In the genomic region with DNA sequence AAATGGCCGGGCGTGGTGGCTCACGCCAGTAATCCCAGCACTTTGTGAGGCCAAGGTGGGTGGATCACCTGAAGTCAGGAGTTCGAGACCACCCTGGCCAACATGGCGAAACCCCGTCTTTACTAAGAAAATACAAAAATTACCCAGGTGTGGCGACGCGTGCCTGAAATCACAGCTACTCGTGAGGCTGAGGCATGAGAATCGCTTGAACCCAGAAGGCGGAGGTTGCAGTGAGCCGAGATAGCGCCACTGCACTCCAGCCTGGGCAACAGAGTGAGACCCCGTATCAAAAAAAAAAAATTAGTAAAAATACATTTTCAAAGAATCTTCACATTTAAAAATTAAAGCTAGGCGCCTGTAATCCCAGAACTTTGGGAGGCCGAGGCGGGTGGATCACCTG, we compare ENCODE assay signal across 8 cellular contexts.
DNase-seq lines count a peak whose midpoint lies in the region; ATAC-seq and TF ChIP-seq lines count a peak whose summit lies in the region.
"Not testable (repeated sequence)": the region's sequence is repeated elsewhere in the genome, so short reads cannot be mapped to it uniquely, and the experiment has no call there.

No MANE protein-coding gene starts in this region.

- not testable (repeated sequence) for H3F3A ChIP-seq in GM23248 (ENCODE audit: insufficient read depth)

- POLR2A ChIA-PET in A673 (lab: Charles Lee; ENCODE audit: low non-redundant PET) = not testable (repeated sequence)
- POLR2A ChIA-PET in activated CD4-positive, alpha-beta memory T cell treated with anti-CD3 and anti-CD28 coated beads, Interleukin-2, amount 10 ng/mL, durations not matched to agents 7 days and 5 days (lab: Charles Lee) = interaction anchor here (0.8 to 6.4 kb wide), 6 partner anchors 16 to 81 kb away, joined by 3 to 49 read pairs (median 4); a partner anchor contains a TSS

- H3K4me3 ChIP-seq in A673 (ENCODE audit: low read depth, low read length, poor library complexity, severe bottlenecking); RWPE2 (ENCODE audit: severe bottlenecking); effector memory CD4-positive, alpha-beta T cell (ENCODE audit: insufficient read depth, low read depth, low read length, poor library complexity, severe bottlenecking): not testable (repeated sequence)
- peak overlapping the region; percentile 74; the same call in 1 of the 2 replicates for H3K4me3 ChIP-seq in GM23248
- peak overlapping the region; percentile 52 to 63 for H3K4me3 ChIP-seq in testis

- not testable (repeated sequence) for H3K9me3 Mint-ChIP-seq in activated CD4-positive, alpha-beta memory T cell treated with anti-CD3 and anti-CD28 coated beads, Interleukin-2, amount 10 ng/mL, durations not matched to agents 7 days and 5 days; activated naive CD8-positive, alpha-beta T cell treated with anti-CD3 and anti-CD28 coated beads for 36 hours
- H3K9me3 Mint-ChIP-seq in naive B cell = peaks cover 0 to 13% (median 3%) of the 10 kb centered on the region in 7 donors

- peak overlapping the region; percentile 94 for H3K27ac Mint-ChIP-seq in activated CD4-positive, alpha-beta memory T cell treated with anti-CD3 and anti-CD28 coated beads, Interleukin-2, amount 10 ng/mL, durations not matched to agents 7 days and 5 days
- peak overlapping the region; percentile 94 for H3K27ac Mint-ChIP-seq in activated naive CD8-positive, alpha-beta T cell treated with anti-CD3 and anti-CD28 coated beads for 36 hours
- H3K27ac Mint-ChIP-seq in naive B cell = peak overlapping the region in 3 of 6 donors; percentile 54 to 98 (median 59)

- WGBS in GM23248 (ENCODE audit: low coverage in 1 of 2, low lambda C conversion rate in 2 of 2, missing lambda C conversion rate in 2 of 2), 2 experiments = 94 to 96% methylated on average over 18 of the region's 18 CpGs
- 80 to 82% methylated on average over 18 of the region's 18 CpGs for WGBS in testis, 2 donors

- not testable (repeated sequence) for ATAC-seq in RWPE2 (ENCODE audit: low read depth); naive B cell (ENCODE audit: low read depth in 2 of 2)

- H3K36me3 Mint-ChIP-seq in activated CD4-positive, alpha-beta memory T cell treated with anti-CD3 and anti-CD28 coated beads, Interleukin-2, amount 10 ng/mL, durations not matched to agents 7 days and 5 days (ENCODE audit: low read depth) = peaks cover 18% of the 10 kb centered on the region
- peaks cover 16% of the 10 kb centered on the region for H3K36me3 Mint-ChIP-seq in activated naive CD8-positive, alpha-beta T cell treated with anti-CD3 and anti-CD28 coated beads for 36 hours
- H3K36me3 Mint-ChIP-seq in naive B cell = not testable (repeated sequence)

- BruUV-seq in A673 (replicated peaks; lab: Mats Ljungman, UMichigan) = not testable (repeated sequence)

- H3K27ac ChIP-seq in A673 (ENCODE audit: low read depth, low read length, poor library complexity, severe bottlenecking) (peak overlapping the region; percentile 88), GM23248 (0 out of 2 replicates have a peak overlapping the region, but pooled peaks have one; percentile 74), RWPE2 (ENCODE audit: poor library complexity, severe bottlenecking) (peak overlapping the region; percentile 69), testis (peak overlapping the region; percentile 51 to 87)
- peak overlapping the region; percentile 78 for H3K27ac ChIP-seq in effector memory CD4-positive, alpha-beta T cell (ENCODE audit: insufficient read depth, low read length, poor library complexity, severe bottlenecking)

- not testable (repeated sequence) for TF ChIP-seq POLR2A in testis (IDR thresholded peaks at IDR 0.05)

- not testable (repeated sequence) for H3K4me2 ChIP-seq in GM23248 (ENCODE audit: unreplicated experiment)

- not testable (repeated sequence) for H3K9ac ChIP-seq in GM23248

- not testable (repeated sequence) for H3K9me2 ChIP-seq in GM23248 (ENCODE audit: insufficient read depth)

- peak overlapping the region; percentile 95 for H2AFZ ChIP-seq in GM23248

- H4K20me1 ChIP-seq in GM23248 (ENCODE audit: insufficient read depth) = not testable (repeated sequence)

- H3K4me1 Mint-ChIP-seq in activated CD4-positive, alpha-beta memory T cell treated with anti-CD3 and anti-CD28 coated beads, Interleukin-2, amount 10 ng/mL, durations not matched to agents 7 days and 5 days = peaks cover 39% of the 10 kb centered on the region
- H3K4me1 Mint-ChIP-seq in activated naive CD8-positive, alpha-beta T cell treated with anti-CD3 and anti-CD28 coated beads for 36 hours = peaks cover 33% of the 10 kb centered on the region
- H3K4me1 Mint-ChIP-seq in naive B cell = peaks cover 15 to 24% (median 19%) of the 10 kb centered on the region in 3 donors

- intact Hi-C loops in A673 (cut with micrococcal nuclease; ENCODE audit: unreplicated experiment); testis (cut with DNase I; ENCODE audit: low total_unique reads): not testable (repeated sequence)

- not testable (repeated sequence) for H3K27me3 ChIP-seq in A673 (replicated peaks; ENCODE audit: insufficient read depth, low read depth, low read length, poor library complexity); GM23248 (replicated peaks; ENCODE audit: insufficient read depth); RWPE2 (ENCODE audit: insufficient read depth, poor library complexity, severe bottlenecking); effector memory CD4-positive, alpha-beta T cell (replicated peaks; ENCODE audit: control insufficient read depth, insufficient read depth, low read length, poor library complexity, severe bottlenecking); testis

- not testable (repeated sequence) for H3K4me3 Mint-ChIP-seq in activated CD4-positive, alpha-beta memory T cell treated with anti-CD3 and anti-CD28 coated beads, Interleukin-2, amount 10 ng/mL, durations not matched to agents 7 days and 5 days
- H3K4me3 Mint-ChIP-seq in activated naive CD8-positive, alpha-beta T cell treated with anti-CD3 and anti-CD28 coated beads for 36 hours = peak overlapping the region; percentile 87
- peak overlapping the region in 6 of 8 donors; percentile 15 to 97 (median 66) for H3K4me3 Mint-ChIP-seq in naive B cell

- CTCF ChIA-PET in A673 (lab: Charles Lee); activated CD4-positive, alpha-beta memory T cell treated with anti-CD3 and anti-CD28 coated beads, Interleukin-2, amount 10 ng/mL, durations not matched to agents 7 days and 5 days (lab: Charles Lee): not testable (repeated sequence)

- DNase-seq in A673 (ENCODE audit: low spot score); GM23248; RWPE2 (ENCODE audit: low spot score); activated CD4-positive, alpha-beta memory T cell treated with anti-CD3 and anti-CD28 coated beads, Interleukin-2, amount 10 ng/mL, durations not matched to agents 7 days and 5 days; activated naive CD8-positive, alpha-beta T cell treated with anti-CD3 and anti-CD28 coated beads for 36 hours; effector memory CD4-positive, alpha-beta T cell; naive B cell; testis: not testable (repeated sequence)

- not testable (repeated sequence) for H3K36me3 ChIP-seq in A673 (ENCODE audit: insufficient read depth, low read length, poor library complexity, severe bottlenecking); GM23248 (ENCODE audit: low read depth); RWPE2 (ENCODE audit: low read depth); effector memory CD4-positive, alpha-beta T cell (ENCODE audit: control insufficient read depth, insufficient read depth, low read length); testis (ENCODE audit: low read depth, missing control alignments)

- not testable (repeated sequence) for H3K9me3 ChIP-seq in A673 (ENCODE audit: low read depth, low read length, poor library complexity, severe bottlenecking); GM23248 (ENCODE audit: low read depth); RWPE2 (ENCODE audit: severe bottlenecking); effector memory CD4-positive, alpha-beta T cell (ENCODE audit: control insufficient read depth, low read length); testis

- H3K27me3 Mint-ChIP-seq in activated CD4-positive, alpha-beta memory T cell treated with anti-CD3 and anti-CD28 coated beads, Interleukin-2, amount 10 ng/mL, durations not matched to agents 7 days and 5 days; naive B cell: not testable (repeated sequence)
- H3K27me3 Mint-ChIP-seq in activated naive CD8-positive, alpha-beta T cell treated with anti-CD3 and anti-CD28 coated beads for 36 hours = peaks cover 17% of the 10 kb centered on the region

- in situ Hi-C loops in GM23248 (cut with MboI) = not testable (repeated sequence)

- TF ChIP-seq CTCF in A673 (conservative IDR thresholded peaks at IDR 0.05; ENCODE audit: low read depth, low read length); RWPE2 (IDR thresholded peaks at IDR 0.05; ENCODE audit: poor library complexity, severe bottlenecking); testis (IDR thresholded peaks at IDR 0.05): not testable (repeated sequence)

- H3K79me2 ChIP-seq in GM23248 (ENCODE audit: insufficient read depth) = not testable (repeated sequence)

- H3K4me1 ChIP-seq in A673 (ENCODE audit: insufficient read depth, low read length, poor library complexity, severe bottlenecking); GM23248 (ENCODE audit: insufficient read depth); effector memory CD4-positive, alpha-beta T cell (ENCODE audit: control insufficient read depth, insufficient read depth, low read length, poor library complexity, severe bottlenecking); testis: not testable (repeated sequence)
- peaks cover 18% of the 10 kb centered on the region for H3K4me1 ChIP-seq in RWPE2 (ENCODE audit: insufficient read depth, poor library complexity, severe bottlenecking)
